ENCODE assay signal across 22 cellular contexts in genomic region chr13:54356849-54357248, GRCh38.
"Had no signal": no experiment of that assay in that cellular context is flagged by ENCODE, and none has a peak within 500 bp of the region (broad histone marks: within the 10 kb centered on the region; RNA-seq: fewer than 3 reads in every experiment).

No MANE protein-coding gene starts in this region.

- H3K27ac Mint-ChIP-seq: activated naive CD4-positive, alpha-beta T cell treated with anti-CD3 and anti-CD28 coated beads, Interleukin-2, amount 50 U/mL, for 72 hours; activated T-helper 1 cell treated with anti-CD3 and anti-CD28 coated beads, Interleukin-12 subunit alpha, Interleukin-12 subunit beta, Interleukin-2, Interleukin-4 antibody, amounts not matched to agents 30 ng/mL and 10 ng/mL and 1 ng/mL, durations not matched to agents 14 hours and 24 hours and 36 hours; dendritic cell treated with granulocyte-macrophage colony-stimulating factor and Interleukin-4, amounts not matched to agents 40 ng/mL and 50 ng/mL, for 4 days; mesothelial cell of epicardium; nephron had no signal

- H3K27ac ChIP-seq: adrenal gland, epithelial cell of prostate, prostate gland, tibial artery, WERI-Rb-1 had no signal

- DNase-seq: activated CD4-positive, alpha-beta T cell treated with anti-CD3 and anti-CD28 coated beads, Interleukin-2, amount 50 U/mL, for 4 hours; activated gamma-delta T cell treated with Interleukin-2 at 50 U/mL for 16 hours; adrenal gland; foreskin fibroblast; glutamatergic neuron; hippocampal formation; right cardiac atrium; stimulated activated CD4-positive, alpha-beta T cell treated with anti-CD3 and anti-CD28 coated beads, Interleukin-2, amount 100 ng/mL, for 24 hours; stimulated activated naive CD8-positive, alpha-beta T cell treated with anti-CD3 and anti-CD28 coated beads, Interleukin-15, Interleukin-2, amounts not matched to agents 100 U/mL and 50 U/mL, for 24 hours; substantia nigra; SW 1271; tibial artery had no signal

- H3K4me1 Mint-ChIP-seq: nephron had no signal

- H3K9me3 ChIP-seq: adrenal gland, prostate gland, tibial artery had no signal

- H3K36me3 Mint-ChIP-seq: activated naive CD4-positive, alpha-beta T cell treated with anti-CD3 and anti-CD28 coated beads, Interleukin-2, amount 50 U/mL, for 72 hours; mesothelial cell of epicardium had no signal

- H3K36me3 ChIP-seq: adrenal gland, prostate gland, tibial artery, WERI-Rb-1 had no signal

- H3K9me3 Mint-ChIP-seq: dendritic cell treated with granulocyte-macrophage colony-stimulating factor and Interleukin-4, amounts not matched to agents 40 ng/mL and 50 ng/mL, for 4 days; nephron had no signal

- ATAC-seq: activated naive CD4-positive, alpha-beta T cell treated with anti-CD3 and anti-CD28 coated beads, Interleukin-2, amount 50 U/mL, for 72 hours; left lobe of liver; right cardiac atrium; stimulated activated naive CD8-positive, alpha-beta T cell treated with anti-CD3 and anti-CD28 coated beads, Interleukin-15, Interleukin-2, amounts not matched to agents 100 U/mL and 50 U/mL, for 24 hours had no signal

- H3K27me3 Mint-ChIP-seq: dendritic cell treated with granulocyte-macrophage colony-stimulating factor and Interleukin-4, amounts not matched to agents 40 ng/mL and 50 ng/mL, for 4 days had no signal

- H3K4me1 ChIP-seq: adrenal gland, prostate gland, tibial artery had no signal

- H3K4me3 ChIP-seq: adrenal gland, lung, prostate gland, tibial artery had no signal

- H3K4me3 Mint-ChIP-seq: activated T-helper 1 cell treated with anti-CD3 and anti-CD28 coated beads, Interleukin-12 subunit alpha, Interleukin-12 subunit beta, Interleukin-2, Interleukin-4 antibody, amounts not matched to agents 30 ng/mL and 10 ng/mL and 1 ng/mL, durations not matched to agents 14 hours and 24 hours and 36 hours; dendritic cell treated with granulocyte-macrophage colony-stimulating factor and Interleukin-4, amounts not matched to agents 40 ng/mL and 50 ng/mL, for 4 days; mesothelial cell of epicardium; nephron had no signal

- H3K27me3 ChIP-seq: adrenal gland, tibial artery had no signal
